Comparison of ENCODE assay signal across 8 cellular contexts in the genomic region with DNA sequence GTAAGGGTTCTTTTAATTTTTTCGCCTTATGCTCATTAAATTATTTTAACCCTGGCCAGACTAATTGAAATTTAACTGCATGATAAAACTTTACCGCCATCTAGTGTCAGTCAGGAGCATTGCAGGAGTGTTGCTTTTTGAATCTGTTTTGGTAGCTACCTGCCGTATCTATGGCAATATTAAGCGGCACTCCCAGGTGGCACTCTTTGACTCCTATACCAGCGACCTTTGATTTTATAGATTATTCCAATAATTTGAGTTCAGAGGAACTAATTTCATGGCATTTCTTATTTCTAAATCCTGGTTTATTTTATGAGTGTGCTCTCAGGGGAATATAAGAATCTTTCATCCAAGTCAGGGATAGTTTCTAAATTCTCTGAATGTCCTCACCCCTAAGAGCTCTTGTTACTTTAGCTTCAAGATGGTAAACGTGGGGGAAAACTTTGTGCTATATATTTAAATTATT.
DNase-seq lines count a peak whose midpoint lies in the region; ATAC-seq and TF ChIP-seq lines count a peak whose summit lies in the region.

No MANE protein-coding gene starts in this region.

- H3K27ac ChIP-seq in OCI-LY1 (ENCODE audit: low read depth, low read length, poor library complexity, severe bottlenecking) (no peak overlapping the region), right atrium auricular region (peak overlapping the region; percentile 33 to 35)

- H3F3A ChIP-seq in OCI-LY1 (ENCODE audit: insufficient read depth, low read length), result no peaks in the 10 kb centered on the region

- no peak overlapping the region for H2AFZ ChIP-seq in OCI-LY1 (ENCODE audit: low read length)

- H3K4me3 Mint-ChIP-seq in activated naive CD8-positive, alpha-beta T cell treated with anti-CD3 and anti-CD28 coated beads for 36 hours, result no peak overlapping the region

- H3K4me1 ChIP-seq in OCI-LY1 (ENCODE audit: insufficient read depth, low read length, severe bottlenecking) (no peaks in the 10 kb centered on the region), right atrium auricular region (peaks cover 0 to 19% of the 10 kb centered on the region in 2 donors)

- ATAC-seq in HG03521 (IDR thresholded peaks at IDR 0.05; ENCODE audit: unreplicated experiment), result peak; percentile 55

- no peaks in the 10 kb centered on the region for H3K9me3 Mint-ChIP-seq in activated naive CD8-positive, alpha-beta T cell treated with anti-CD3 and anti-CD28 coated beads for 36 hours

- no peaks in the 10 kb centered on the region for H3K79me2 ChIP-seq in OCI-LY1 (ENCODE audit: insufficient read depth, low read length)

- no peaks in the 10 kb centered on the region for H4K20me1 ChIP-seq in OCI-LY1 (ENCODE audit: insufficient read depth, low read length)

- H3K4me3 ChIP-seq in AG04449 (ENCODE audit: low read depth, low read length) (no peak overlapping the region), OCI-LY1 (ENCODE audit: low read depth, low read length, poor library complexity, severe bottlenecking) (no peak overlapping the region), right atrium auricular region (no peak overlapping the region)

- no peaks in the 10 kb centered on the region for H3K9me2 ChIP-seq in OCI-LY1 (ENCODE audit: low read depth, low read length)

- peaks cover 9% of the 10 kb centered on the region for H3K4me1 Mint-ChIP-seq in activated naive CD8-positive, alpha-beta T cell treated with anti-CD3 and anti-CD28 coated beads for 36 hours

- H3K9me3 ChIP-seq in OCI-LY1 (ENCODE audit: low read length), result no peaks in the 10 kb centered on the region
- no peaks in the 10 kb centered on the region for H3K9me3 ChIP-seq in right atrium auricular region

- H3K9ac ChIP-seq in OCI-LY1 (ENCODE audit: low read length), result no peak overlapping the region

- H3K27ac Mint-ChIP-seq in activated naive CD8-positive, alpha-beta T cell treated with anti-CD3 and anti-CD28 coated beads for 36 hours, result no peak overlapping the region

- DNase-seq in AG04449 (ENCODE audit: low read depth, low spot score) (no peak), GM13976 (ENCODE audit: low spot score) (peak; percentile 47), right atrium auricular region (ENCODE audit: low spot score) (no peak), GM19240 (ENCODE audit: insufficient read length, low spot score) (no peak)
- DNase-seq in activated naive CD8-positive, alpha-beta T cell treated with anti-CD3 and anti-CD28 coated beads for 36 hours, result peak; percentile 29
- DNase-seq in stimulated activated CD4-positive, alpha-beta T cell treated with anti-CD3 and anti-CD28 coated beads, Interleukin-15, amount 100 ng/mL, for 24 hours, result peak; percentile 49

- H3K27me3 ChIP-seq in OCI-LY1 (ENCODE audit: insufficient read depth, low read length), result 0 out of 2 replicates have a peak, but pooled peaks cover 7% of the 10 kb centered on the region
- H3K27me3 ChIP-seq in right atrium auricular region, result no peaks in the 10 kb centered on the region

- TF ChIP-seq CTCF in AG04449 (IDR thresholded peaks at IDR 0.05; ENCODE audit: insufficient read depth, low read length, missing control alignments), result peak; percentile 71
- peak; percentile 88 for TF ChIP-seq CTCF in GM13976 (IDR thresholded peaks at IDR 0.05; ENCODE audit: borderline replicate concordance, control extremely low read depth, extremely low read depth, insufficient read depth, missing control alignments)
- peak; percentile 92 for TF ChIP-seq CTCF in OCI-LY1 (IDR thresholded peaks at IDR 0.05; ENCODE audit: low read length)
- peak; percentile 97 for TF ChIP-seq CTCF in right atrium auricular region (IDR thresholded peaks at IDR 0.05)

- POLR2A ChIA-PET in AG04449 (lab: Yijun Ruan, JAX), result no interaction called here

- in situ Hi-C loops in GM13976 (cut with MboI; ENCODE audit: low sequenced_read_pairs, unreplicated experiment), result loop anchor here (10.0 kb wide), 1 partner anchor 555 kb away; no protein-coding TSS in a partner anchor

- peaks cover 9% of the 10 kb centered on the region for H3K27me3 Mint-ChIP-seq in activated naive CD8-positive, alpha-beta T cell treated with anti-CD3 and anti-CD28 coated beads for 36 hours

- CTCF ChIA-PET in AG04449 (lab: Yijun Ruan, JAX), result interaction anchor here (0.6 to 14.4 kb wide), 87 partner anchors 8 to 1282 kb away, joined by 3 to 375 read pairs (median 5); a partner anchor contains a TSS

- no peak overlapping the region for H3K4me2 ChIP-seq in OCI-LY1 (ENCODE audit: low read length)

- H3K36me3 ChIP-seq in OCI-LY1 (ENCODE audit: insufficient read depth, low read length) (no peaks in the 10 kb centered on the region), right atrium auricular region (no peaks in the 10 kb centered on the region)

- no peaks in the 10 kb centered on the region for H3K36me3 Mint-ChIP-seq in activated naive CD8-positive, alpha-beta T cell treated with anti-CD3 and anti-CD28 coated beads for 36 hours

Comparison
In these comparisons a context has a peak if more than half of its experiments do, and no peak if none do; other contexts are left out.
1. DNase-seq: peak in GM13976 (single experiment), activated naive CD8-positive, alpha-beta T cell treated with anti-CD3 and anti-CD28 coated beads for 36 hours (single experiment) and stimulated activated CD4-positive, alpha-beta T cell treated with anti-CD3 and anti-CD28 coated beads, Interleukin-15, amount 100 ng/mL, for 24 hours (single experiment); none in AG04449 (single experiment), right atrium auricular region (single experiment) and GM19240 (single experiment).
2. Peak in every context shown above with its lines, with median percentiles within 50 percentile points of each other: CTCF ChIP-seq.